ENCODE assay signal across 8 cellular contexts in the genomic region with DNA sequence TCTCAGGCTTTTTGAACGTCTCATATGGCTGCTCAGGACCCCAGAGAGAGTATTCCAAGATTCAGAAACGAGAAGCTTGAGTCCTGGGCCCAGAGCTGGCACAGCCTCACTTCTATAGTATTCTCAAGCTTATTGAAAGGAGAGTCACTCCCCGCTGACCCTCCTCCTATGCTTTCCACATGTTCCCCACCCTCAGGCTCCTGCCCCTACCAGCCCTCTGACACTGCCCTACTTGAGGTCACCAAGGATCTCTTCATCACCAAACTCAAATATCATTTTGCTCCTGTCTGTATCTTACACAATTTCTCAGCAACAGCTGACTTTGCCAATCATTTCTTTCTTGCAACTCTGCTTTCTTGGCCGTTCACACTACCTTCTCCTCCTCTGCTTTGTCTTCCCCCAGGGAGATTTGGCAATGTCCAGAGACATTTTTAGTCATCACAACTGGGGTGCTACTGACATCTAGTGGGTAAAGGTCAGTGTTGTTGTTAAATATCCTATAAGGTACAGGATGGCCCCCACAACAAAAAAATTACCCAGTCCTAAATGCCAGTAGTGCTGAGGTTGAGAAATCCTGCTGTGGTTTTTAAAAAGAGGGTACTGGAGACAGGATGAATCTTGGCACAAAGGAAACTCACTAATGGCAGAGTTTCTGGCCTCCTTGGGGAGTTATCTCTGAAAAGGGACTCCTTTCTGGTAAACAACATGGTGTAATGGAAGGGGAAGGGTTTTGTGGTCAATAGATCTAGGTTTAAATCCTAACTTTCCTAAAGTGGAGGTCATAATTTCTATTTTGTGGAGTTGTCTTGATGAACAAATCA. TPM values are rescaled to one million over a fixed set of nuclear protein-coding genes. Genes with fewer than 3 reads are reported as not detected.
DNase-seq lines count a peak whose midpoint lies in the region; ATAC-seq and TF ChIP-seq lines count a peak whose summit lies in the region.

No MANE protein-coding gene starts in this region.

- CTCF ChIA-PET in activated CD8-positive, alpha-beta memory T cell treated with anti-CD3 and anti-CD28 coated beads, Interleukin-2, amount 10 ng/mL, durations not matched to agents 7 days and 5 days (lab: Charles Lee), result interaction anchor here (0.5 to 2.8 kb wide), 8 partner anchors 8 to 954 kb away, joined by 3 to 23 read pairs (median 3); a partner anchor contains a TSS

- H3K4me1 ChIP-seq in esophagus squamous epithelium, result no peaks in the 10 kb centered on the region

- intact Hi-C loops in esophagus squamous epithelium (cut with DNase I), result no loop called here

- H3K27me3 Mint-ChIP-seq in naive thymus-derived CD8-positive, alpha-beta T cell, result peaks cover 16 to 42% (median 25%) of the 10 kb centered on the region in 5 donors
- peaks cover 46% of the 10 kb centered on the region for H3K27me3 Mint-ChIP-seq in activated CD8-positive, alpha-beta memory T cell treated with anti-CD3 and anti-CD28 coated beads, Interleukin-2, amount 10 ng/mL, durations not matched to agents 7 days and 5 days

- H3K4me3 Mint-ChIP-seq in naive thymus-derived CD8-positive, alpha-beta T cell, result no peak overlapping the region
- H3K4me3 Mint-ChIP-seq in activated CD8-positive, alpha-beta memory T cell treated with anti-CD3 and anti-CD28 coated beads, Interleukin-2, amount 10 ng/mL, durations not matched to agents 7 days and 5 days, result no peak overlapping the region

- POLR2A ChIA-PET in naive thymus-derived CD8-positive, alpha-beta T cell (lab: Charles Lee), result no interaction called here

- H3K27me3 ChIP-seq in GM06990 (replicated peaks; ENCODE audit: control insufficient read depth, insufficient read depth, low read length), result no peaks in the 10 kb centered on the region
- no peaks in the 10 kb centered on the region for H3K27me3 ChIP-seq in kidney epithelial cell (ENCODE audit: control insufficient read depth, insufficient read depth, low read length)
- peaks cover 0 to 61% (median 2%) of the 10 kb centered on the region in 4 donors for H3K27me3 ChIP-seq in esophagus squamous epithelium

- H3K27ac Mint-ChIP-seq in naive thymus-derived CD8-positive, alpha-beta T cell, result no peak overlapping the region
- no peak overlapping the region for H3K27ac Mint-ChIP-seq in activated CD8-positive, alpha-beta memory T cell treated with anti-CD3 and anti-CD28 coated beads, Interleukin-2, amount 10 ng/mL, durations not matched to agents 7 days and 5 days

- WGBS in esophagus squamous epithelium, 2 donors, result 34 to 65% methylated on average over 4 of the region's 4 CpGs

- no peaks in the 10 kb centered on the region for H3K36me3 Mint-ChIP-seq in naive thymus-derived CD8-positive, alpha-beta T cell
- no peaks in the 10 kb centered on the region for H3K36me3 Mint-ChIP-seq in activated CD8-positive, alpha-beta memory T cell treated with anti-CD3 and anti-CD28 coated beads, Interleukin-2, amount 10 ng/mL, durations not matched to agents 7 days and 5 days

- TF ChIP-seq CTCF in GM06990 (IDR thresholded peaks at IDR 0.05; ENCODE audit: insufficient read depth, low read length, poor library complexity, severe bottlenecking), result peak; percentile 64
- peak; percentile 25 for TF ChIP-seq CTCF in VCaP (conservative IDR thresholded peaks at IDR 0.05)
- peak; percentile 31 for TF ChIP-seq CTCF in kidney epithelial cell (IDR thresholded peaks at IDR 0.05; ENCODE audit: insufficient read depth, low read length, poor library complexity, severe bottlenecking)
- peak in 2 of 6 experiments; percentile 29 for TF ChIP-seq CTCF in esophagus squamous epithelium (IDR thresholded peaks at IDR 0.05)

- peaks cover 0 to 18% (median 1%) of the 10 kb centered on the region in 4 donors for H3K4me1 Mint-ChIP-seq in naive thymus-derived CD8-positive, alpha-beta T cell
- H3K4me1 Mint-ChIP-seq in activated CD8-positive, alpha-beta memory T cell treated with anti-CD3 and anti-CD28 coated beads, Interleukin-2, amount 10 ng/mL, durations not matched to agents 7 days and 5 days, result peaks cover 14% of the 10 kb centered on the region

- TF ChIP-seq POLR2A in esophagus squamous epithelium (IDR thresholded peaks at IDR 0.05), result no peak

- H3K9me3 ChIP-seq in esophagus squamous epithelium, result no peaks in the 10 kb centered on the region

- DNase-seq in GM06990 (ENCODE audit: extremely low read depth, insufficient read length), result peak; percentile 18
- DNase-seq in kidney epithelial cell (ENCODE audit: low read depth), result no peak
- DNase-seq in naive thymus-derived CD8-positive, alpha-beta T cell, result no peak
- no peak for DNase-seq in esophagus squamous epithelium (lab: John Stamatoyannopoulos, UW)
- no peak for DNase-seq in activated CD8-positive, alpha-beta memory T cell treated with anti-CD3 and anti-CD28 coated beads, Interleukin-2, amount 10 ng/mL, durations not matched to agents 7 days and 5 days

- H3K36me3 ChIP-seq in GM06990 (ENCODE audit: control insufficient read depth, insufficient read depth, low read length) (no peaks in the 10 kb centered on the region), kidney epithelial cell (ENCODE audit: control insufficient read depth, insufficient read depth, low read length) (no peaks in the 10 kb centered on the region), esophagus squamous epithelium (no peaks in the 10 kb centered on the region)

- ATAC-seq in GM21515 (IDR thresholded peaks at IDR 0.05; ENCODE audit: unreplicated experiment) (peak; percentile 62), HG03571 (IDR thresholded peaks at IDR 0.05; ENCODE audit: unreplicated experiment) (peak; percentile 66)
- no peak for ATAC-seq in naive thymus-derived CD8-positive, alpha-beta T cell
- ATAC-seq in activated CD8-positive, alpha-beta memory T cell treated with anti-CD3 and anti-CD28 coated beads, Interleukin-2, amount 10 ng/mL, durations not matched to agents 7 days and 5 days, result no peak

- H3K27ac ChIP-seq in VCaP (peak overlapping the region; percentile 61), esophagus squamous epithelium (no peak overlapping the region)

- no peak overlapping the region for H3K4me3 ChIP-seq in GM06990 (replicated peaks; ENCODE audit: low read depth, low read length)
- H3K4me3 ChIP-seq in kidney epithelial cell (ENCODE audit: low read depth, low read length), result no peak overlapping the region
- H3K4me3 ChIP-seq in esophagus squamous epithelium, result no peak overlapping the region

- no peaks in the 10 kb centered on the region for H3K9me3 Mint-ChIP-seq in naive thymus-derived CD8-positive, alpha-beta T cell
- H3K9me3 Mint-ChIP-seq in activated CD8-positive, alpha-beta memory T cell treated with anti-CD3 and anti-CD28 coated beads, Interleukin-2, amount 10 ng/mL, durations not matched to agents 7 days and 5 days (ENCODE audit: low read depth), result no peaks in the 10 kb centered on the region

RNA-seq across cellular contexts. Expression of a gene that starts 26.9 kb away (rescaled TPM):
- 16.6 and 17.1 TPM in 2 replicates for total RNA-seq in kidney epithelial cell
- 10 to 100 TPM; 24.0 to 25.6 TPM for total RNA-seq in naive thymus-derived CD8-positive, alpha-beta T cell
- 10 to 100 TPM; 21.7 to 28.2 (median 23.3) TPM for polyA plus RNA-seq in naive thymus-derived CD8-positive, alpha-beta T cell
- total RNA-seq in esophagus squamous epithelium, result 10 to 100 TPM in 1 of 4 donors, 1 to 10 TPM in 3; 2.5 to 10.1 (median 6.5) TPM
- total RNA-seq in activated CD8-positive, alpha-beta memory T cell treated with anti-CD3 and anti-CD28 coated beads, Interleukin-2, amount 10 ng/mL, durations not matched to agents 7 days and 5 days, result 10 to 100 TPM; 21.7 to 22.2 TPM

RNA-seq across cellular contexts. Expression of a gene that starts 47.5 kb away (rescaled TPM):
- total RNA-seq in kidney epithelial cell (33.6 and 47.0 TPM in 2 replicates), esophagus squamous epithelium (10 to 100 TPM; 10.6 to 20.4 (median 17.2) TPM)
- total RNA-seq in naive thymus-derived CD8-positive, alpha-beta T cell, result 10 to 100 TPM; 67.9 to 72.7 TPM
- polyA plus RNA-seq in naive thymus-derived CD8-positive, alpha-beta T cell, result 1 to 10 TPM; 2.7 to 6.4 (median 3.8) TPM
- total RNA-seq in activated CD8-positive, alpha-beta memory T cell treated with anti-CD3 and anti-CD28 coated beads, Interleukin-2, amount 10 ng/mL, durations not matched to agents 7 days and 5 days, result 10 to 100 TPM; 36.9 to 42.0 TPM

Comparison
In these comparisons a context has a peak if more than half of its experiments do, and no peak if none do; other contexts are left out.
1. ATAC-seq: peak in GM21515 (single experiment) and HG03571 (single experiment); none in naive thymus-derived CD8-positive, alpha-beta T cell (0 of 2) and activated CD8-positive, alpha-beta memory T cell treated with anti-CD3 and anti-CD28 coated beads, Interleukin-2, amount 10 ng/mL, durations not matched to agents 7 days and 5 days (single experiment).